Comparison of ENCODE assay signal across 28 cellular contexts in genomic region chr2:76252704-76253103, GRCh38.
"Had no signal": no experiment of that assay in that cellular context is flagged by ENCODE, and none has a peak within 500 bp of the region (broad histone marks: within the 10 kb centered on the region; RNA-seq: fewer than 3 reads in every experiment).

No MANE protein-coding gene starts in this region.

- H3K4me2 ChIP-seq: neural progenitor cell had no signal

- ATAC-seq: naive thymus-derived CD4-positive, alpha-beta T cell; natural killer cell; psoas muscle; right cardiac atrium; right lobe of liver; stimulated activated memory B cell treated with anti-CD40 and anti-IgM and Interleukin-4, amounts not matched to agents 10 μg/mL and 1 μg/mL and 100 μg/mL, for 72 hours; stimulated activated naive CD8-positive, alpha-beta T cell treated with anti-CD3 and anti-CD28 coated beads, Interleukin-15, amount 100 ng/mL, for 72 hours; stimulated activated naive CD8-positive, alpha-beta T cell treated with anti-CD3 and anti-CD28 coated beads, Interleukin-15, Interleukin-2, amounts not matched to agents 100 U/mL and 50 U/mL, for 24 hours; upper lobe of right lung had no signal

- H3K36me3 ChIP-seq: neural progenitor cell, ovary, right lobe of liver, sigmoid colon, spleen, suprapubic skin, tibial artery, transverse colon, upper lobe of right lung, uterus had no signal

- H3K27ac ChIP-seq: neural progenitor cell, ovary, parathyroid adenoma, psoas muscle, right lobe of liver, sigmoid colon, spleen, suprapubic skin, testis, tibial artery, transverse colon, upper lobe of right lung, uterus had no signal

- H3K9me3 ChIP-seq: ovary, psoas muscle, right lobe of liver, sigmoid colon, suprapubic skin, testis, tibial artery, transverse colon, upper lobe of right lung, uterus had no signal

- H3K27me3 ChIP-seq: neural progenitor cell, ovary, right lobe of liver, sigmoid colon, spleen, suprapubic skin, testis, tibial artery, transverse colon, upper lobe of right lung, uterus had no signal

- H3K79me2 ChIP-seq: parathyroid adenoma had no signal

- H2AFZ ChIP-seq: neural progenitor cell, parathyroid adenoma had no signal

- H3K4me3 ChIP-seq: neural progenitor cell, ovary, psoas muscle, right lobe of liver, sigmoid colon, spleen, suprapubic skin, testis, tibial artery, transverse colon, upper lobe of right lung, uterus had no signal

- H3K9ac ChIP-seq: neural progenitor cell, parathyroid adenoma had no signal

- DNase-seq: naive thymus-derived CD4-positive, alpha-beta T cell; natural killer cell; occipital lobe; ovary; posterior cingulate gyrus; psoas muscle; right cardiac atrium; right lobe of liver; sigmoid colon; small intestine; spleen; stimulated activated CD4-positive, alpha-beta T cell treated with anti-CD3 and anti-CD28 coated beads, Interleukin-15, amount 100 ng/mL, for 24 hours; stimulated activated CD4-positive, alpha-beta T cell treated with anti-CD3 and anti-CD28 coated beads, Interleukin-2, amount 100 ng/mL, for 24 hours; stimulated activated CD4-positive, alpha-beta T cell treated with anti-CD3 and anti-CD28 coated beads, Interleukin-2, amount 100 ng/mL, for 48 hours; stimulated activated CD4-positive, alpha-beta T cell treated with anti-CD3 and anti-CD28 coated beads, Interleukin-4, amount 100 ng/mL, for 24 hours; stimulated activated naive CD4-positive, alpha-beta T cell; stimulated activated naive CD8-positive, alpha-beta T cell treated with anti-CD3 and anti-CD28 coated beads, Interleukin-15, amount 100 ng/mL, for 72 hours; stimulated activated naive CD8-positive, alpha-beta T cell treated with anti-CD3 and anti-CD28 coated beads, Interleukin-15, Interleukin-2, amounts not matched to agents 100 U/mL and 50 U/mL, for 24 hours; substantia nigra; testis; tibial artery; transverse colon; upper lobe of right lung; uterus had no signal

- H3K4me1 ChIP-seq: parathyroid adenoma, psoas muscle, right lobe of liver, sigmoid colon, spleen, suprapubic skin, testis, tibial artery, transverse colon, upper lobe of right lung, uterus had no signal
